ENCODE assay signal across 14 cellular contexts in genomic region chr17:50917418-50917743, GRCh38. TPM values are rescaled to one million over a fixed set of nuclear protein-coding genes. Genes with fewer than 3 reads are reported as not detected.
DNase-seq lines count a peak whose midpoint lies in the region; ATAC-seq and TF ChIP-seq lines count a peak whose summit lies in the region.
"Had no signal": no experiment of that assay in that cellular context is flagged by ENCODE, and none has a peak within 500 bp of the region (broad histone marks: within the 10 kb centered on the region; RNA-seq: fewer than 3 reads in every experiment).

No MANE protein-coding gene starts in this region.

- H3K27ac ChIP-seq in C4-2B (peak overlapping the region; percentile 79), OCI-LY7 (ENCODE audit: low read depth, low read length, poor library complexity, severe bottlenecking) (no peak overlapping the region), mucosa of rectum (ENCODE audit: low read depth in 2 of 2, low read length in 2 of 2) (peak overlapping the region; percentile 97 to 98)

- BruUV-seq in OCI-LY7 (replicated peaks; lab: Mats Ljungman, UMichigan), result no TSS peak

- intact Hi-C loops in OCI-LY7 (cut with micrococcal nuclease; ENCODE audit: unreplicated experiment), result no loop called here

- H3K27me3 ChIP-seq in mucosa of rectum (ENCODE audit: control insufficient read depth in 2 of 2, insufficient read depth in 2 of 2, low read length in 2 of 2), result no peaks in the 10 kb centered on the region
- no peaks in the 10 kb centered on the region for H3K27me3 ChIP-seq in MG63
- H3K27me3 ChIP-seq: gastroesophageal sphincter, sigmoid colon had no signal

- H3K4me3 ChIP-seq in OCI-LY7 (ENCODE audit: low read depth, low read length, poor library complexity, severe bottlenecking), result no peak overlapping the region
- no peak overlapping the region for H3K4me3 ChIP-seq in mucosa of rectum (ENCODE audit: low read length in 2 of 2)
- H3K4me3 ChIP-seq in MG63, result no peak overlapping the region
- H3K4me3 ChIP-seq: gastroesophageal sphincter, sigmoid colon had no signal

- no peak for TF ChIP-seq CTCF in C4-2B (conservative IDR thresholded peaks at IDR 0.05)
- no peak for TF ChIP-seq CTCF in OCI-LY7 (conservative IDR thresholded peaks at IDR 0.05; ENCODE audit: low read length)

- H2AFZ ChIP-seq in OCI-LY7 (ENCODE audit: low read length), result peak overlapping the region; percentile 30; the same call in 1 of the 2 replicates

- H3K4me2 ChIP-seq in OCI-LY7 (ENCODE audit: low read length), result no peak overlapping the region

- no peaks in the 10 kb centered on the region for H3K79me2 ChIP-seq in OCI-LY7 (ENCODE audit: insufficient read depth, low read depth, low read length)

- H3K9me3 ChIP-seq in OCI-LY7 (ENCODE audit: low read length), result no peaks in the 10 kb centered on the region
- no peaks in the 10 kb centered on the region for H3K9me3 ChIP-seq in mucosa of rectum (ENCODE audit: control insufficient read depth in 2 of 2, low read length in 2 of 2)
- H3K9me3 ChIP-seq in MG63, result no peaks in the 10 kb centered on the region
- H3K9me3 ChIP-seq: gastroesophageal sphincter, sigmoid colon had no signal

- POLR2A ChIA-PET in OCI-LY7 (lab: Charles Lee), result interaction anchor here (1.9 kb wide), 1 partner anchor 10 kb away, joined by 4 read pairs; no protein-coding TSS in a partner anchor

- peak; percentile 73 for ATAC-seq in GM19351 (IDR thresholded peaks at IDR 0.05; ENCODE audit: unreplicated experiment)
- ATAC-seq: gastroesophageal sphincter, SK-N-SH treated with all-trans-retinoic acid at 6 μM for 48 hours had no signal

- H3K4me1 ChIP-seq in OCI-LY7 (ENCODE audit: insufficient read depth, low read length, poor library complexity, severe bottlenecking) (peaks cover 29% of the 10 kb centered on the region), mucosa of rectum (ENCODE audit: control insufficient read depth in 2 of 2, insufficient read depth in 2 of 2, low read length in 2 of 2) (peaks cover 52 to 68% of the 10 kb centered on the region in 2 donors)

- no peaks in the 10 kb centered on the region for H3K36me3 ChIP-seq in OCI-LY7 (ENCODE audit: insufficient read depth, low read length)
- no peaks in the 10 kb centered on the region for H3K36me3 ChIP-seq in mucosa of rectum (ENCODE audit: control insufficient read depth in 2 of 2, insufficient read depth in 2 of 2, low read length in 2 of 2)
- H3K36me3 ChIP-seq in MG63, result no peaks in the 10 kb centered on the region
- H3K36me3 ChIP-seq: gastroesophageal sphincter, sigmoid colon had no signal

- H3K9me2 ChIP-seq in OCI-LY7 (ENCODE audit: insufficient read depth, low read length), result no peaks in the 10 kb centered on the region

- H3K9ac ChIP-seq in mucosa of rectum (ENCODE audit: low read depth in 1 of 2, low read length in 2 of 2), result no peak overlapping the region

- CTCF ChIA-PET in OCI-LY7 (lab: Charles Lee; ENCODE audit: unreplicated experiment), result no interaction called here

- DNase-seq in OCI-LY7 (ENCODE audit: low spot score) (no peak), MG63 (no peak), GF-D8 (lab: John Stamatoyannopoulos, UW) (no peak), SHP77 treated with DMSO at 0.1 percent for 48 hours (lab: John Stamatoyannopoulos, UW) (no peak), HuH-7 (ENCODE audit: low spot score) (no peak)
- DNase-seq: activated CD4-positive, alpha-beta T cell treated with anti-CD3 and anti-CD28 coated beads, Interleukin-2, amount 50 U/mL, for 4 hours; activated naive CD4-positive, alpha-beta T cell treated with anti-CD3 and anti-CD28 coated beads, Interleukin-2, amount 50 U/mL, for 16 hours; NCI-H510A treated with DMSO at 0.1 percent for 48 hours; sigmoid colon had no signal

- H4K20me1 ChIP-seq in OCI-LY7 (ENCODE audit: insufficient read depth, low read length), result no peaks in the 10 kb centered on the region

RNA-seq across cellular contexts. Expression of gene TOB1, which starts 51.2 kb away (rescaled TPM):
- total RNA-seq in OCI-LY7 (2014; rRNA removed; shearing (Covaris generic)), result 12.7 and 15.2 TPM in 2 replicates
- 24.8 and 26.4 TPM in 2 replicates for total RNA-seq in OCI-LY7 (2022)
- 16.0 and 17.5 TPM in 2 replicates for total RNA-seq in MG63 (2014; rRNA removed; shearing (Covaris generic); ENCODE audit: low replicate concordance)
